In the genomic region with DNA sequence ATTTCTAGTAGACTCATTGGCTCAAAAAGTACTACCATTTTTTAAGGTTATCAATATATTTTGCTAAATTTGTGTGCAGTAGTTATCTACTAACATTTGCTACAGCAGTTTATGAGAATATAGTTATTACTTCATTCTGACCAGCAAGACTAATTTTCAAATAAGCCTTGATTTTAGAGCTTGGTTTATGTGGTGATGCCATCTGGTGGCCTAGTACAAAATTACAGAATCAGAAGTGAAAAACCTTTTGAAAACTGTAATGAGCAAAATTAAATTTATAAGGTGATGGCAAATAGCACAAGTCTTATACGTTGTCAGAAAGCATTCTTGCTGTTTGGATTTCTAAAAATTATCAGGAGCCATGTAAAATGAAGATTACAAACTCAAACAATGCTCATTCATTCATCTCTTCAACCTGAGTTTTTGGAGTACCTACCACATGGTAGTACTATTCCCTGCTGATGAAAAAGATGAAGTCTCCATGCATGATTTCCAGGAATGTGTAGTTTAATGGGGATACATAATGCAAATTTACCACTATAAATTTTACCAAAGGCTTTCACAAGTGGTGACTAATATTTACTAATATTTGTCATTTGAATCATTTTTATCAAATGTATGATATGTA, we compare ENCODE assay signal across 8 cellular contexts. TPM values are rescaled to one million over a fixed set of nuclear protein-coding genes. Genes with fewer than 3 reads are reported as not detected.
A peak's percentile ranks its signal among the peaks of the same experiment; 100 is the strongest.
DNase-seq lines count a peak whose midpoint lies in the region; ATAC-seq, FAIRE-seq and TF ChIP-seq lines count a peak whose summit lies in the region.

No MANE protein-coding gene starts in this region.

- peaks cover 72% of the 10 kb centered on the region for H3K4me1 Mint-ChIP-seq in activated CD8-positive, alpha-beta memory T cell treated with anti-CD3 and anti-CD28 coated beads, Interleukin-2, amount 10 ng/mL, durations not matched to agents 7 days and 5 days

- TF ChIP-seq CTCF in foreskin keratinocyte (conservative IDR thresholded peaks at IDR 0.05) = peak; percentile 84

- peak overlapping the region; percentile 29 for H3K27ac Mint-ChIP-seq in activated CD8-positive, alpha-beta memory T cell treated with anti-CD3 and anti-CD28 coated beads, Interleukin-2, amount 10 ng/mL, durations not matched to agents 7 days and 5 days

- peak overlapping the region; percentile 12 for H3K4me3 Mint-ChIP-seq in activated CD8-positive, alpha-beta memory T cell treated with anti-CD3 and anti-CD28 coated beads, Interleukin-2, amount 10 ng/mL, durations not matched to agents 7 days and 5 days

- H3K9me3 Mint-ChIP-seq in activated CD8-positive, alpha-beta memory T cell treated with anti-CD3 and anti-CD28 coated beads, Interleukin-2, amount 10 ng/mL, durations not matched to agents 7 days and 5 days (ENCODE audit: low read depth) = no peaks in the 10 kb centered on the region

- peaks cover 58% of the 10 kb centered on the region for H3K36me3 Mint-ChIP-seq in activated CD8-positive, alpha-beta memory T cell treated with anti-CD3 and anti-CD28 coated beads, Interleukin-2, amount 10 ng/mL, durations not matched to agents 7 days and 5 days

- no peak for DNase-seq in activated CD8-positive, alpha-beta memory T cell treated with anti-CD3 and anti-CD28 coated beads, Interleukin-2, amount 10 ng/mL, durations not matched to agents 7 days and 5 days
- DNase-seq in activated CD8-positive, alpha-beta memory T cell treated with anti-CD3 and anti-CD28 coated beads, Interleukin-2, amount 50 U/mL, for 4 hours = no peak
- DNase-seq in Kasumi-1 (lab: John Stamatoyannopoulos, UW) (peak; percentile 13 to 20), foreskin keratinocyte (no peak), retina (peak; percentile 28)

- CTCF ChIA-PET in activated CD8-positive, alpha-beta memory T cell treated with anti-CD3 and anti-CD28 coated beads, Interleukin-2, amount 10 ng/mL, durations not matched to agents 7 days and 5 days (lab: Charles Lee) = interaction anchor here (0.6 to 2.7 kb wide), 7 partner anchors 8 to 410 kb away, joined by 3 to 18 read pairs (median 5); no protein-coding TSS in a partner anchor

- peaks cover 3% of the 10 kb centered on the region for H3K4me1 ChIP-seq in foreskin keratinocyte

- ATAC-seq in activated CD8-positive, alpha-beta memory T cell treated with anti-CD3 and anti-CD28 coated beads, Interleukin-2, amount 10 ng/mL, durations not matched to agents 7 days and 5 days = no peak
- ATAC-seq in foreskin keratinocyte (no peak), HG02870 (IDR thresholded peaks at IDR 0.05; ENCODE audit: unreplicated experiment) (no peak), HG02981 (IDR thresholded peaks at IDR 0.05; ENCODE audit: unreplicated experiment) (no peak)

- no peaks in the 10 kb centered on the region for H3K27me3 Mint-ChIP-seq in activated CD8-positive, alpha-beta memory T cell treated with anti-CD3 and anti-CD28 coated beads, Interleukin-2, amount 10 ng/mL, durations not matched to agents 7 days and 5 days

- H3K27ac ChIP-seq in foreskin keratinocyte = no peak overlapping the region

- FAIRE-seq in TTC549 (lab: Jason Lieb, UNC) = peak; percentile 91

- no peaks in the 10 kb centered on the region for H3K27me3 ChIP-seq in foreskin keratinocyte

RNA-seq across cellular contexts. Expression of gene MAGOHB, which starts 51.0 kb away (rescaled TPM):
- total RNA-seq in activated CD8-positive, alpha-beta memory T cell treated with anti-CD3 and anti-CD28 coated beads, Interleukin-2, amount 10 ng/mL, durations not matched to agents 7 days and 5 days = 10 to 100 TPM; 53.3 to 77.2 TPM
- 44.5 and 48.3 TPM in 2 replicates for total RNA-seq in foreskin keratinocyte
- polyA plus RNA-seq in foreskin keratinocyte = 58.2 and 60.4 TPM in 2 replicates

RNA-seq across cellular contexts. Expression of gene EIF2S3B, which starts 56.7 kb away (rescaled TPM):
- under 1 TPM; 0.58 to 0.87 TPM for total RNA-seq in activated CD8-positive, alpha-beta memory T cell treated with anti-CD3 and anti-CD28 coated beads, Interleukin-2, amount 10 ng/mL, durations not matched to agents 7 days and 5 days
- 0.54 and 9.3 TPM in 2 replicates for total RNA-seq in foreskin keratinocyte
- 0.08 and 1.1 TPM in 2 replicates for polyA plus RNA-seq in foreskin keratinocyte

Comparison
In these comparisons a context has a peak if more than half of its experiments do, and no peak if none do; other contexts are left out.
1. DNase-seq: peak in Kasumi-1 (2 of 2) and retina (single experiment); none in activated CD8-positive, alpha-beta memory T cell treated with anti-CD3 and anti-CD28 coated beads, Interleukin-2, amount 10 ng/mL, durations not matched to agents 7 days and 5 days (single experiment), activated CD8-positive, alpha-beta memory T cell treated with anti-CD3 and anti-CD28 coated beads, Interleukin-2, amount 50 U/mL, for 4 hours (single experiment) and foreskin keratinocyte (0 of 2).